8 cellular contexts compared by ENCODE assay signal in genomic region chr13:19586904-19587634, GRCh38. TPM values are rescaled to one million over a fixed set of nuclear protein-coding genes. Genes with fewer than 3 reads are reported as not detected.
A peak's percentile ranks its signal among the peaks of the same experiment; 100 is the strongest.
DNase-seq lines count a peak whose midpoint lies in the region; ATAC-seq and TF ChIP-seq lines count a peak whose summit lies in the region.

No MANE protein-coding gene starts in this region.

- peak overlapping the region; percentile 42 to 69 (median 57) for H3K4me3 ChIP-seq in BLaER1 treated with 17β-estradiol and CSF1 and Interleukin-3, amounts not matched to agents 10 nM and 100 nM
- H3K4me3 ChIP-seq in ovary, result no peak overlapping the region

- no peaks in the 10 kb centered on the region for H3K36me3 Mint-ChIP-seq in T-cell
- no peaks in the 10 kb centered on the region for H3K36me3 Mint-ChIP-seq in activated naive CD8-positive, alpha-beta T cell treated with anti-CD3 and anti-CD28 coated beads, Interleukin-2, amount 50 U/mL, for 24 hours (ENCODE audit: low read depth)
- H3K36me3 Mint-ChIP-seq in natural killer cell treated with Interleukin-12 subunit alpha and Interleukin-12 subunit beta and Interleukin-15 and Interleukin-18, amount 100 ng/mL, for 72 hours, result peaks cover 17% of the 10 kb centered on the region

- H3K4me1 Mint-ChIP-seq in T-cell, result peaks cover 23 to 30% (median 26%) of the 10 kb centered on the region in 3 donors
- peaks cover 19% of the 10 kb centered on the region for H3K4me1 Mint-ChIP-seq in activated naive CD8-positive, alpha-beta T cell treated with anti-CD3 and anti-CD28 coated beads, Interleukin-2, amount 50 U/mL, for 24 hours
- peaks cover 21% of the 10 kb centered on the region in 2 donors for H3K4me1 Mint-ChIP-seq in natural killer cell treated with Interleukin-12 subunit alpha and Interleukin-12 subunit beta and Interleukin-15 and Interleukin-18, amount 100 ng/mL, for 72 hours (ENCODE audit: low read depth in 2 of 2)

- WGBS in ovary, 3 donors, result 22 to 40% (median 39%) methylated on average over 17 of the region's 17 CpGs

- H3K4me2 ChIP-seq in BLaER1 treated with 17β-estradiol and CSF1 and Interleukin-3, amounts not matched to agents 10 nM and 100 nM, result peak overlapping the region; percentile 56 to 88 (median 76)

- H3K4me1 ChIP-seq in BLaER1 treated with 17β-estradiol and CSF1 and Interleukin-3, amounts not matched to agents 10 nM and 100 nM, result peaks cover 13 to 23% (median 19%) of the 10 kb centered on the region in 10 experiments
- H3K4me1 ChIP-seq in ovary (ENCODE audit: insufficient read depth), result peaks cover 2% of the 10 kb centered on the region

- peaks cover 0 to 18% (median 10%) of the 10 kb centered on the region in 3 donors for H3K9me3 Mint-ChIP-seq in T-cell
- peaks cover 11% of the 10 kb centered on the region for H3K9me3 Mint-ChIP-seq in activated naive CD8-positive, alpha-beta T cell treated with anti-CD3 and anti-CD28 coated beads, Interleukin-2, amount 50 U/mL, for 24 hours
- peaks cover 4% of the 10 kb centered on the region for H3K9me3 Mint-ChIP-seq in natural killer cell treated with Interleukin-12 subunit alpha and Interleukin-12 subunit beta and Interleukin-15 and Interleukin-18, amount 100 ng/mL, for 72 hours

- intact Hi-C loops in ovary (cut with DNase I), result no loop called here

- peaks cover 0 to 4% of the 10 kb centered on the region in 2 donors for H3K27me3 Mint-ChIP-seq in T-cell
- H3K27me3 Mint-ChIP-seq in activated naive CD8-positive, alpha-beta T cell treated with anti-CD3 and anti-CD28 coated beads, Interleukin-2, amount 50 U/mL, for 24 hours, result no peaks in the 10 kb centered on the region
- peaks cover 17 to 19% of the 10 kb centered on the region in 2 donors for H3K27me3 Mint-ChIP-seq in natural killer cell treated with Interleukin-12 subunit alpha and Interleukin-12 subunit beta and Interleukin-15 and Interleukin-18, amount 100 ng/mL, for 72 hours

- no peaks in the 10 kb centered on the region for H3K36me3 ChIP-seq in BLaER1 treated with 17β-estradiol and CSF1 and Interleukin-3, amounts not matched to agents 10 nM and 100 nM
- no peaks in the 10 kb centered on the region for H3K36me3 ChIP-seq in ovary

- in situ Hi-C loops in ACHN (cut with HindIII; ENCODE audit: low pct_ligation_motif_present, low pct_unique_long_range_greater_than_20kb, low sequenced_read_pairs), result no loop called here

- TF ChIP-seq CTCF in ovary (IDR thresholded peaks at IDR 0.05), result no peak

- no peak for TF ChIP-seq POLR2A in ovary (IDR thresholded peaks at IDR 0.05)

- no peaks in the 10 kb centered on the region for H3K27me3 ChIP-seq in BLaER1 treated with 17β-estradiol and CSF1 and Interleukin-3, amounts not matched to agents 10 nM and 100 nM
- no peaks in the 10 kb centered on the region for H3K27me3 ChIP-seq in ovary

- POLR2A ChIA-PET in T-cell (lab: Charles Lee), result no interaction called here

- H3K27ac ChIP-seq in BLaER1 treated with 17β-estradiol and CSF1 and Interleukin-3, amounts not matched to agents 10 nM and 100 nM, result peak overlapping the region; percentile 41 to 77 (median 60); a peak in 21 of 22 replicates
- no peak overlapping the region for H3K27ac ChIP-seq in ovary

- peak overlapping the region in 3 of 11 experiments; percentile 43 to 58 (median 47); a peak in 5 of 22 replicates for H3K9ac ChIP-seq in BLaER1 treated with 17β-estradiol and CSF1 and Interleukin-3, amounts not matched to agents 10 nM and 100 nM

- H4K20me1 ChIP-seq in BLaER1 treated with 17β-estradiol and CSF1 and Interleukin-3, amounts not matched to agents 10 nM and 100 nM, result no peaks in the 10 kb centered on the region

- peaks cover 0 to 22% (median 10%) of the 10 kb centered on the region in 11 experiments; a peak in 16 of 22 replicates for H3K9me3 ChIP-seq in BLaER1 treated with 17β-estradiol and CSF1 and Interleukin-3, amounts not matched to agents 10 nM and 100 nM (replicated peaks in 1 of 11)
- H3K9me3 ChIP-seq in ovary, result no peaks in the 10 kb centered on the region

- ATAC-seq in GM19328 (IDR thresholded peaks at IDR 0.05; ENCODE audit: unreplicated experiment), result peak; percentile 54
- peak; percentile 84 for ATAC-seq in HG03432 (IDR thresholded peaks at IDR 0.05; ENCODE audit: unreplicated experiment)
- ATAC-seq in T-cell (replicated peaks in 1 of 4), result peak; percentile 78 to 93 (median 91)
- ATAC-seq in activated naive CD8-positive, alpha-beta T cell treated with anti-CD3 and anti-CD28 coated beads, Interleukin-2, amount 50 U/mL, for 24 hours, result peak; percentile 90
- ATAC-seq in natural killer cell treated with Interleukin-12 subunit alpha and Interleukin-12 subunit beta and Interleukin-15 and Interleukin-18, amount 100 ng/mL, for 72 hours, result peak; percentile 90 to 93

- no peak for TF ChIP-seq EP300 in ovary (IDR thresholded peaks at IDR 0.05)

- H3K4me3 Mint-ChIP-seq in T-cell, result peak overlapping the region; percentile 65 to 76 (median 76)
- H3K4me3 Mint-ChIP-seq in activated naive CD8-positive, alpha-beta T cell treated with anti-CD3 and anti-CD28 coated beads, Interleukin-2, amount 50 U/mL, for 24 hours, result peak overlapping the region; percentile 76
- peak overlapping the region; percentile 78 for H3K4me3 Mint-ChIP-seq in natural killer cell treated with Interleukin-12 subunit alpha and Interleukin-12 subunit beta and Interleukin-15 and Interleukin-18, amount 100 ng/mL, for 72 hours

- CTCF ChIA-PET in T-cell (lab: Charles Lee), result interaction anchor here (0.6 to 0.8 kb wide), 3 partner anchors 210 to 943 kb away, joined by 3 to 4 read pairs (median 3); no protein-coding TSS in a partner anchor

- DNase-seq in T-cell (peak; percentile 45 to 83 (median 71)), ovary (no peak), ACHN (no peak)
- peak; percentile 81 for DNase-seq in activated naive CD8-positive, alpha-beta T cell treated with anti-CD3 and anti-CD28 coated beads, Interleukin-2, amount 50 U/mL, for 24 hours
- peak; percentile 89 for DNase-seq in natural killer cell treated with Interleukin-12 subunit alpha and Interleukin-12 subunit beta and Interleukin-15 and Interleukin-18, amount 100 ng/mL, for 72 hours (ENCODE audit: low spot score)

- peak overlapping the region; percentile 74 to 87 for H3K27ac Mint-ChIP-seq in T-cell
- H3K27ac Mint-ChIP-seq in activated naive CD8-positive, alpha-beta T cell treated with anti-CD3 and anti-CD28 coated beads, Interleukin-2, amount 50 U/mL, for 24 hours, result peak overlapping the region; percentile 87
- peak overlapping the region; percentile 84 to 91 for H3K27ac Mint-ChIP-seq in natural killer cell treated with Interleukin-12 subunit alpha and Interleukin-12 subunit beta and Interleukin-15 and Interleukin-18, amount 100 ng/mL, for 72 hours

RNA-seq across cellular contexts. Expression of gene TPTE2, which starts 25.7 kb away (rescaled TPM):
- not detected for total RNA-seq in T-cell
- total RNA-seq in natural killer cell treated with Interleukin-12 subunit alpha and Interleukin-12 subunit beta and Interleukin-15 and Interleukin-18, amount 100 ng/mL, for 72 hours, result under 1 TPM in 1 of 2 donors, not detected in 1; 0.19 TPM
- total RNA-seq in ovary, result under 1 TPM in 1 of 7 donors, not detected in 6; 0.11 TPM
- under 1 TPM in 1 of 2 donors, not detected in 1; 0.18 TPM for polyA plus RNA-seq in ovary

RNA-seq across cellular contexts. Expression of gene MPHOSPH8, which starts 46.4 kb away (rescaled TPM):
- total RNA-seq in T-cell (10 to 100 TPM; 64.5 to 91.3 (median 84.1) TPM), ovary (10 to 100 TPM; 32.9 to 47.2 (median 38.3) TPM)
- 10 to 100 TPM; 33.4 to 39.0 TPM for total RNA-seq in natural killer cell treated with Interleukin-12 subunit alpha and Interleukin-12 subunit beta and Interleukin-15 and Interleukin-18, amount 100 ng/mL, for 72 hours
- 10 to 100 TPM; 44.3 to 58.4 TPM for polyA plus RNA-seq in ovary

Comparison
In these comparisons a context has a peak if more than half of its experiments do, and no peak if none do; other contexts are left out.
1. H3K27ac ChIP-seq: peak in BLaER1 treated with 17β-estradiol and CSF1 and Interleukin-3, amounts not matched to agents 10 nM and 100 nM (11 of 11); none in ovary (0 of 2).
2. DNase-seq: peak in T-cell (34 of 34), activated naive CD8-positive, alpha-beta T cell treated with anti-CD3 and anti-CD28 coated beads, Interleukin-2, amount 50 U/mL, for 24 hours (single experiment) and natural killer cell treated with Interleukin-12 subunit alpha and Interleukin-12 subunit beta and Interleukin-15 and Interleukin-18, amount 100 ng/mL, for 72 hours (single experiment); none in ovary (0 of 5) and ACHN (single experiment).
3. Peak in every context shown above with its lines, with median percentiles within 50 percentile points of each other: ATAC-seq, H3K27ac Mint-ChIP-seq and H3K4me3 Mint-ChIP-seq.